18 cellular contexts compared by ENCODE assay signal in genomic region chr5:96969401-96969800, GRCh38. TPM values are rescaled to one million over a fixed set of nuclear protein-coding genes. Genes with fewer than 3 reads are reported as not detected.
A peak's percentile ranks its signal among the peaks of the same experiment; 100 is the strongest.
DNase-seq lines count a peak whose midpoint lies in the region; ATAC-seq and TF ChIP-seq lines count a peak whose summit lies in the region.
"Had no signal": no experiment of that assay in that cellular context is flagged by ENCODE, and none has a peak within 500 bp of the region (broad histone marks: within the 10 kb centered on the region; RNA-seq: fewer than 3 reads in every experiment).

No MANE protein-coding gene starts in this region.

- peaks cover 0 to 71% (median 55%) of the 10 kb centered on the region in 9 donors for H3K4me1 ChIP-seq in heart right ventricle
- H3K4me1 ChIP-seq in SJCRH30 = peaks cover 49% of the 10 kb centered on the region
- peaks cover 24 to 37% of the 10 kb centered on the region in 2 donors for H3K4me1 ChIP-seq in thoracic aorta (ENCODE audit: control insufficient read depth in 1 of 2, low read depth in 2 of 2)
- H3K4me1 ChIP-seq: neural progenitor cell had no signal

- H3K27ac ChIP-seq in heart right ventricle (peak overlapping the region in 6 of 10 donors; percentile 39 to 68 (median 60)), SJCRH30 (peak overlapping the region; percentile 70), thoracic aorta (peak overlapping the region in 1 of 2 donors; percentile 31)
- H3K27ac ChIP-seq: neural progenitor cell had no signal

- H3K4me3 ChIP-seq in heart right ventricle = no peak overlapping the region
- no peak overlapping the region for H3K4me3 ChIP-seq in SJCRH30
- peak overlapping the region; percentile 29 for H3K4me3 ChIP-seq in thoracic aorta
- H3K4me3 ChIP-seq: esophagus squamous epithelium, neural progenitor cell, upper lobe of left lung had no signal

- in situ Hi-C loops in GM13977 (cut with MboI; ENCODE audit: low pct_unique_long_range_greater_than_20kb, low sequenced_read_pairs, unreplicated experiment) = no loop called here

- H3K27me3 ChIP-seq in heart right ventricle = no peaks in the 10 kb centered on the region
- H3K27me3 ChIP-seq in SJCRH30 = no peaks in the 10 kb centered on the region
- no peaks in the 10 kb centered on the region for H3K27me3 ChIP-seq in thoracic aorta (replicated peaks; ENCODE audit: insufficient read depth)
- H3K27me3 ChIP-seq: esophagus squamous epithelium, neural progenitor cell, upper lobe of left lung had no signal

- ATAC-seq in heart right ventricle (no peak), thoracic aorta (ENCODE audit: insufficient number of reproducible peaks, low FRiP score, low read depth) (no peak)

- TF ChIP-seq CTCF in heart right ventricle (IDR thresholded peaks at IDR 0.05) = no peak
- no peak for TF ChIP-seq CTCF in thoracic aorta (IDR thresholded peaks at IDR 0.05)
- TF ChIP-seq CTCF in GM13977 (IDR thresholded peaks at IDR 0.05; ENCODE audit: extremely low read depth, insufficient read depth, missing control alignments) = no peak

- intact Hi-C loops in heart right ventricle (cut with DNase I) = no loop called here
- intact Hi-C loops in cardiac septum (cut with DNase I) = no loop called here

- H3K36me3 ChIP-seq in heart right ventricle (no peaks in the 10 kb centered on the region), SJCRH30 (no peaks in the 10 kb centered on the region), thoracic aorta (no peaks in the 10 kb centered on the region)
- H3K36me3 ChIP-seq: esophagus squamous epithelium, neural progenitor cell, upper lobe of left lung had no signal

- 45 to 54% methylated on average over 2 of the region's 2 CpGs for WGBS in heart right ventricle, 2 donors

- DNase-seq in heart right ventricle = no peak
- DNase-seq in cardiac septum (ENCODE audit: low spot score) = no peak
- peak in 1 of 2 experiments; percentile 32 for DNase-seq in SJCRH30
- DNase-seq in medulla oblongata (ENCODE audit: extremely low spot score) = peak; percentile 17
- no peak for DNase-seq in thoracic aorta (ENCODE audit: low spot score)
- DNase-seq in GM13977 (ENCODE audit: low spot score) = no peak
- DNase-seq in DMS53 treated with DMSO at 0.1 percent for 48 hours (lab: John Stamatoyannopoulos, UW; ENCODE audit: unreplicated experiment) = no peak
- no peak for DNase-seq in iPS-NIHi11 (ENCODE audit: low spot score)
- DNase-seq: effector CD4-positive, alpha-beta T cell; esophagus squamous epithelium; KBM-7; kidney; NCI-H2029; NCI-H510A; SHP77 treated with DMSO at 0.1 percent for 48 hours; stimulated activated naive CD4-positive, alpha-beta T cell treated with Interleukin-2 at 50 U/mL for 16 hours; upper lobe of left lung had no signal

- H3K9me3 ChIP-seq in heart right ventricle = no peaks in the 10 kb centered on the region
- H3K9me3 ChIP-seq in SJCRH30 (replicated peaks) = no peaks in the 10 kb centered on the region
- no peaks in the 10 kb centered on the region for H3K9me3 ChIP-seq in thoracic aorta
- H3K9me3 ChIP-seq: esophagus squamous epithelium, upper lobe of left lung had no signal

RNA-seq across cellular contexts. Expression of gene LNPEP, which starts 33.5 kb away (rescaled TPM):
- total RNA-seq in heart right ventricle (10 to 100 TPM; 46.7 to 87.4 (median 70.0) TPM), cardiac septum (61.4 TPM), thoracic aorta (10 to 100 TPM; 55.0 to 74.6 TPM)
- 1 to 10 TPM; 5.4 to 7.8 TPM for polyA plus RNA-seq in heart right ventricle
- 28.2 and 35.3 TPM in 2 replicates for total RNA-seq in SJCRH30 (2014; rRNA removed; shearing (Covaris generic))
